In genomic region chr4:107931775-107932321, GRCh38 we compare ENCODE assay signal across 8 cellular contexts. TPM values are rescaled to one million over a fixed set of nuclear protein-coding genes. Genes with fewer than 3 reads are reported as not detected.
DNase-seq lines count a peak whose midpoint lies in the region; ATAC-seq, FAIRE-seq and TF ChIP-seq lines count a peak whose summit lies in the region.

No MANE protein-coding gene starts in this region.

- FAIRE-seq in HTR-8/SVneo (lab: Jason Lieb, UNC) = no peak

- peaks cover 3% of the 10 kb centered on the region for H3K36me3 Mint-ChIP-seq in effector memory CD8-positive, alpha-beta T cell (ENCODE audit: insufficient read depth)
- peaks cover 26% of the 10 kb centered on the region for H3K36me3 Mint-ChIP-seq in nephron progenitor cell (ENCODE audit: low read depth)

- H3K4me3 Mint-ChIP-seq in effector memory CD8-positive, alpha-beta T cell = peak overlapping the region; percentile 87 to 88
- H3K4me3 Mint-ChIP-seq in nephron progenitor cell = peak overlapping the region; percentile 85

- ATAC-seq in GM18867 (IDR thresholded peaks at IDR 0.05; ENCODE audit: unreplicated experiment) (peak; percentile 29), HG03097 (IDR thresholded peaks at IDR 0.05; ENCODE audit: low FRiP score, unreplicated experiment) (peak; percentile 17), HG02973 (IDR thresholded peaks at IDR 0.05; ENCODE audit: unreplicated experiment) (no peak)
- peak; percentile 12 for ATAC-seq in effector memory CD8-positive, alpha-beta T cell (replicated peaks)

- H3K4me1 Mint-ChIP-seq in effector memory CD8-positive, alpha-beta T cell (ENCODE audit: low read depth in 2 of 2) = peaks cover 19 to 21% of the 10 kb centered on the region in 2 donors
- H3K4me1 Mint-ChIP-seq in nephron progenitor cell = peaks cover 19% of the 10 kb centered on the region

- H3K4me3 ChIP-seq in transverse colon = peak overlapping the region; percentile 63 to 79 (median 74)

- peaks cover 0 to 22% (median 15%) of the 10 kb centered on the region in 4 donors for H3K4me1 ChIP-seq in transverse colon

- TF ChIP-seq POLR2A in transverse colon (IDR thresholded peaks at IDR 0.05) = no peak

- intact Hi-C loops in transverse colon (cut with DNase I; ENCODE audit: low total_unique reads) = no loop called here

- no peaks in the 10 kb centered on the region for H3K27me3 ChIP-seq in transverse colon

- no peaks in the 10 kb centered on the region for H3K27me3 Mint-ChIP-seq in effector memory CD8-positive, alpha-beta T cell
- H3K27me3 Mint-ChIP-seq in nephron progenitor cell (ENCODE audit: low read depth, poor library complexity) = peaks cover 33% of the 10 kb centered on the region

- H3K27ac Mint-ChIP-seq in effector memory CD8-positive, alpha-beta T cell = peak overlapping the region; percentile 66 to 76
- no peak overlapping the region for H3K27ac Mint-ChIP-seq in nephron progenitor cell

- no peaks in the 10 kb centered on the region for H3K36me3 ChIP-seq in transverse colon

- 3% methylated on average over 23 of the region's 45 CpGs; no CpG with 5 or more reads in 1 of the 2 donors for WGBS in transverse colon (ENCODE audit: low coverage in 1 of 2), 2 donors

- peak; percentile 32 for DNase-seq in activated CD4-positive, alpha-beta T cell treated with anti-CD3 and anti-CD28 coated beads for 48 hours
- peak; percentile 4 to 17 (median 14) for DNase-seq in effector memory CD8-positive, alpha-beta T cell
- DNase-seq in nephron progenitor cell = no peak
- no peak for DNase-seq in transverse colon
- no peak for DNase-seq in HTR-8/SVneo (ENCODE audit: insufficient read length, low spot score)

- H3K27ac ChIP-seq in transverse colon = peak overlapping the region; percentile 72 to 87 (median 79)

- no peak for TF ChIP-seq EP300 in transverse colon (IDR thresholded peaks at IDR 0.05; ENCODE audit: low read depth)

- no peak for TF ChIP-seq CTCF in nephron progenitor cell (IDR thresholded peaks at IDR 0.05)
- TF ChIP-seq CTCF in transverse colon (IDR thresholded peaks at IDR 0.05) = no peak

- no peaks in the 10 kb centered on the region for H3K9me3 Mint-ChIP-seq in effector memory CD8-positive, alpha-beta T cell
- no peaks in the 10 kb centered on the region for H3K9me3 Mint-ChIP-seq in nephron progenitor cell

- in situ Hi-C loops in transverse colon (cut with MboI; ENCODE audit: low pct_ligation_motif_present in 1 of 4, low pct_unique_long_range_greater_than_20kb in 1 of 4, low sequenced_read_pairs in 3 of 4) = no loop called here

- H3K9me3 ChIP-seq in transverse colon = no peaks in the 10 kb centered on the region

RNA-seq across cellular contexts. Expression of gene CYP2U1, which starts 0.5 kb away (rescaled TPM):
- total RNA-seq in transverse colon = 1 to 10 TPM; 3.5 to 8.6 (median 5.1) TPM

RNA-seq across cellular contexts. Expression of gene HADH, which starts 57.8 kb away (rescaled TPM):
- 100 to 1,000 TPM in 3 of 4 donors, 10 to 100 TPM in 1; 47.5 to 135 (median 117) TPM for total RNA-seq in transverse colon

Comparison
In these comparisons a context has a peak if more than half of its experiments do, and no peak if none do; other contexts are left out.
1. DNase-seq: peak in activated CD4-positive, alpha-beta T cell treated with anti-CD3 and anti-CD28 coated beads for 48 hours (single experiment) and effector memory CD8-positive, alpha-beta T cell (3 of 3); none in nephron progenitor cell (single experiment), transverse colon (single experiment) and HTR-8/SVneo (single experiment).